In genomic region chr10:8055420-8056349, GRCh38 we compare ENCODE assay signal across 8 cellular contexts. TPM values are rescaled to one million over a fixed set of nuclear protein-coding genes. Genes with fewer than 3 reads are reported as not detected.
DNase-seq lines count a peak whose midpoint lies in the region; ATAC-seq and TF ChIP-seq lines count a peak whose summit lies in the region.

No MANE protein-coding gene starts in this region.

- H3K79me2 ChIP-seq in trophoblast cell (ENCODE audit: control insufficient read depth, insufficient read depth, low read length, poor library complexity), result peaks cover 67% of the 10 kb centered on the region

- TF ChIP-seq CTCF in GM06990 (IDR thresholded peaks at IDR 0.05; ENCODE audit: insufficient read depth, low read length, poor library complexity, severe bottlenecking), result no peak
- TF ChIP-seq CTCF in fibroblast of pulmonary artery (IDR thresholded peaks at IDR 0.05; ENCODE audit: low read length, missing control alignments), result no peak

- H3K4ac ChIP-seq in trophoblast cell (ENCODE audit: low read depth, low read length), result peak overlapping the region; percentile 95

- no peaks in the 10 kb centered on the region for H3K9me3 ChIP-seq in trophoblast cell (ENCODE audit: insufficient read depth, low read depth, low read length)

- peaks cover 47% of the 10 kb centered on the region for H3K4me1 Mint-ChIP-seq in T-helper 1 cell treated with Interleukin-12 subunit alpha and Interleukin-12 subunit beta and Interleukin-4 antibody, amounts not matched to agents 30 μg/mL and 1 μg/mL, for 36 hours (ENCODE audit: low read depth)

- peak overlapping the region; percentile 87 for H3K23ac ChIP-seq in trophoblast cell (ENCODE audit: low read length)

- H3K79me1 ChIP-seq in trophoblast cell (ENCODE audit: low read length), result peaks cover 84% of the 10 kb centered on the region

- peak overlapping the region; percentile 89 for H2BK5ac ChIP-seq in trophoblast cell (ENCODE audit: low read depth, low read length, poor library complexity)

- peaks cover 43% of the 10 kb centered on the region for H3K36me3 Mint-ChIP-seq in T-helper 1 cell treated with Interleukin-12 subunit alpha and Interleukin-12 subunit beta and Interleukin-4 antibody, amounts not matched to agents 30 μg/mL and 1 μg/mL, for 36 hours (ENCODE audit: low read depth)

- H3K4me3 ChIP-seq in GM06990 (replicated peaks; ENCODE audit: low read depth, low read length) (peak overlapping the region; percentile 76), fibroblast of pulmonary artery (replicated peaks; ENCODE audit: low read depth, low read length) (peak overlapping the region; percentile 53), trophoblast cell (ENCODE audit: low read depth, low read length) (peak overlapping the region; percentile 99)

- H4K8ac ChIP-seq in trophoblast cell (ENCODE audit: low read depth, low read length), result peak overlapping the region; percentile 40

- H2AFZ ChIP-seq in trophoblast cell (ENCODE audit: insufficient read depth, low read length, poor library complexity), result peak overlapping the region; percentile 38

- no CpG with 5 or more reads among the region's 85 CpGs for WGBS in trophoblast cell (ENCODE audit: extremely low coverage, insufficient coverage, insufficient read length)

- DNase-seq in GM06990 (ENCODE audit: extremely low read depth, insufficient read length) (peak; percentile 35), fibroblast of pulmonary artery (ENCODE audit: low read depth) (no peak), trophoblast cell (peak in 1 of 2 donors; percentile 36), kidney glomerular epithelial cell (lab: John Stamatoyannopoulos, UW) (no peak)

- peak overlapping the region; percentile 83 for H4K91ac ChIP-seq in trophoblast cell (ENCODE audit: low read depth, low read length)

- peak overlapping the region; percentile 10 for H4K12ac ChIP-seq in trophoblast cell (ENCODE audit: low read depth, low read length)

- H3K36me3 ChIP-seq in GM06990 (ENCODE audit: control insufficient read depth, insufficient read depth, low read length), result peaks cover 6% of the 10 kb centered on the region
- peaks cover 35 to 38% of the 10 kb centered on the region in 2 experiments for H3K36me3 ChIP-seq in trophoblast cell (ENCODE audit: control insufficient read depth in 1 of 2, insufficient read depth in 2 of 2, low read length in 2 of 2)

- ATAC-seq in HG03571 (IDR thresholded peaks at IDR 0.05; ENCODE audit: unreplicated experiment), result no peak
- ATAC-seq in HG02884 (IDR thresholded peaks at IDR 0.05; ENCODE audit: unreplicated experiment), result no peak
- ATAC-seq in HG03196 (IDR thresholded peaks at IDR 0.05; ENCODE audit: unreplicated experiment), result no peak

- H3K4me3 Mint-ChIP-seq in T-helper 1 cell treated with Interleukin-12 subunit alpha and Interleukin-12 subunit beta and Interleukin-4 antibody, amounts not matched to agents 30 μg/mL and 1 μg/mL, for 36 hours, result peak overlapping the region; percentile 89

- peaks cover 11 to 18% of the 10 kb centered on the region in 2 experiments for H3K4me1 ChIP-seq in trophoblast cell (ENCODE audit: control insufficient read depth in 1 of 2, insufficient read depth in 2 of 2, low read length in 2 of 2)

- peak overlapping the region; percentile 99 for H3K27ac ChIP-seq in trophoblast cell (ENCODE audit: low read depth, low read length)

- H3K9me3 Mint-ChIP-seq in T-helper 1 cell treated with Interleukin-12 subunit alpha and Interleukin-12 subunit beta and Interleukin-4 antibody, amounts not matched to agents 30 μg/mL and 1 μg/mL, for 36 hours, result no peaks in the 10 kb centered on the region

- peak overlapping the region; percentile 84 for H2BK120ac ChIP-seq in trophoblast cell (ENCODE audit: insufficient read depth, low read length, poor library complexity)

- H3K27ac Mint-ChIP-seq in T-helper 1 cell treated with Interleukin-12 subunit alpha and Interleukin-12 subunit beta and Interleukin-4 antibody, amounts not matched to agents 30 μg/mL and 1 μg/mL, for 36 hours, result peak overlapping the region; percentile 90

- H2AK5ac ChIP-seq in trophoblast cell (ENCODE audit: low read length), result peak overlapping the region; percentile 33

- H3K27me3 ChIP-seq in GM06990 (replicated peaks; ENCODE audit: control insufficient read depth, insufficient read depth, low read length) (no peaks in the 10 kb centered on the region), trophoblast cell (ENCODE audit: insufficient read depth, low read length) (no peaks in the 10 kb centered on the region)

- H2BK12ac ChIP-seq in trophoblast cell (ENCODE audit: low read length), result peak overlapping the region; percentile 16

- H3K9ac ChIP-seq in trophoblast cell (ENCODE audit: low read length), result peak overlapping the region; percentile 100

- H3K4me2 ChIP-seq in trophoblast cell (ENCODE audit: low read length), result peak overlapping the region; percentile 71

- H3K14ac ChIP-seq in trophoblast cell (ENCODE audit: low read length), result peak overlapping the region; percentile 96

- H3K27me3 Mint-ChIP-seq in T-helper 1 cell treated with Interleukin-12 subunit alpha and Interleukin-12 subunit beta and Interleukin-4 antibody, amounts not matched to agents 30 μg/mL and 1 μg/mL, for 36 hours (ENCODE audit: low read depth), result peaks cover 17% of the 10 kb centered on the region

- H3K18ac ChIP-seq in trophoblast cell (ENCODE audit: low read length), result peak overlapping the region; percentile 98

RNA-seq across cellular contexts. Expression of gene GATA3, which starts 1.2 kb away (rescaled TPM):
- polyA plus RNA-seq in trophoblast cell (2013), result 366 and 392 TPM in 2 replicates
